In the genomic region with DNA sequence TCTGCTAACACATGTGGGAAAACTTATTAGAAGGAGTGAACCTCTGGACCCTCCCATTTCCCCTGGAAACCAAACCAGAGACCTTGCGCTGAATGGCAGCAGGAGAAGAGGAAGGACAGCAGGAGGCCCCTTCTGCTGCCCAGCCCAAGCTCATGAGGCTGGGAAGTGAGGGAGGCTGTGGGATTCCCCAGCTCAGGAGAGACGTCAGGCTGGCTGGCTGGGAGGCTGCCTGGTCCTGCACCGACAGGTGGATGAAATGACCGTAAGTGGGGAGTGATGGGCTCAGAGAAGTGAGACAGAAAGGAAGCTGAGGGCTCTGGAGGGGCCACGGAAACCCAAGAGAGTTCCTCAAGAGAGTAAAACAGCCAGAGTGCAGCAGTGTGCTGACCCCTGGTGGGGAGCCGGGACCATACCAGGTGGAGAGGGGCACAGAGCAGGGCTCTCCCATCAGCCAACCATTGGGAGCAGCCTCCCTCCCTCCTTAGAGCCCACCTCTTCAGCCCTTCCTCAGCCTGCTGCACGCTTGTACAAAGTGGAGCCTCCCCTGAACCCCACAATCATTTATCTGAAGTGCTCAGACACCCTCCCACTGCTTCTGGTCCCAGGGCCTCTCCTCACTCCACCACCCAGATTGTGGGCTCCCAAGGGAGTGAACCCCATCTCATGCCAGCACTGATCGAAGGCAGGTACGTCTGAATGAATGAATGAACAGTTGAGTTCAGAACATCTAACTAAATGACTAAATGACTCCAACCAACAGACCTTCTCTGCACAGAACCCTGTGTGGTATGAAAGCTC, we compare ENCODE assay signal across 1 cellular context.
A peak's percentile ranks its signal among the peaks of the same experiment; 100 is the strongest.
TF ChIP-seq lines count a peak whose summit lies in the region.

No MANE protein-coding gene starts in this region.

TF ChIP-seq in HepG2, 621 proteins besides CTCF, POLR2A, EP300 and RAD21 (continued from another document and continues in another):
- TF ChIP-seq, protein P1, sequence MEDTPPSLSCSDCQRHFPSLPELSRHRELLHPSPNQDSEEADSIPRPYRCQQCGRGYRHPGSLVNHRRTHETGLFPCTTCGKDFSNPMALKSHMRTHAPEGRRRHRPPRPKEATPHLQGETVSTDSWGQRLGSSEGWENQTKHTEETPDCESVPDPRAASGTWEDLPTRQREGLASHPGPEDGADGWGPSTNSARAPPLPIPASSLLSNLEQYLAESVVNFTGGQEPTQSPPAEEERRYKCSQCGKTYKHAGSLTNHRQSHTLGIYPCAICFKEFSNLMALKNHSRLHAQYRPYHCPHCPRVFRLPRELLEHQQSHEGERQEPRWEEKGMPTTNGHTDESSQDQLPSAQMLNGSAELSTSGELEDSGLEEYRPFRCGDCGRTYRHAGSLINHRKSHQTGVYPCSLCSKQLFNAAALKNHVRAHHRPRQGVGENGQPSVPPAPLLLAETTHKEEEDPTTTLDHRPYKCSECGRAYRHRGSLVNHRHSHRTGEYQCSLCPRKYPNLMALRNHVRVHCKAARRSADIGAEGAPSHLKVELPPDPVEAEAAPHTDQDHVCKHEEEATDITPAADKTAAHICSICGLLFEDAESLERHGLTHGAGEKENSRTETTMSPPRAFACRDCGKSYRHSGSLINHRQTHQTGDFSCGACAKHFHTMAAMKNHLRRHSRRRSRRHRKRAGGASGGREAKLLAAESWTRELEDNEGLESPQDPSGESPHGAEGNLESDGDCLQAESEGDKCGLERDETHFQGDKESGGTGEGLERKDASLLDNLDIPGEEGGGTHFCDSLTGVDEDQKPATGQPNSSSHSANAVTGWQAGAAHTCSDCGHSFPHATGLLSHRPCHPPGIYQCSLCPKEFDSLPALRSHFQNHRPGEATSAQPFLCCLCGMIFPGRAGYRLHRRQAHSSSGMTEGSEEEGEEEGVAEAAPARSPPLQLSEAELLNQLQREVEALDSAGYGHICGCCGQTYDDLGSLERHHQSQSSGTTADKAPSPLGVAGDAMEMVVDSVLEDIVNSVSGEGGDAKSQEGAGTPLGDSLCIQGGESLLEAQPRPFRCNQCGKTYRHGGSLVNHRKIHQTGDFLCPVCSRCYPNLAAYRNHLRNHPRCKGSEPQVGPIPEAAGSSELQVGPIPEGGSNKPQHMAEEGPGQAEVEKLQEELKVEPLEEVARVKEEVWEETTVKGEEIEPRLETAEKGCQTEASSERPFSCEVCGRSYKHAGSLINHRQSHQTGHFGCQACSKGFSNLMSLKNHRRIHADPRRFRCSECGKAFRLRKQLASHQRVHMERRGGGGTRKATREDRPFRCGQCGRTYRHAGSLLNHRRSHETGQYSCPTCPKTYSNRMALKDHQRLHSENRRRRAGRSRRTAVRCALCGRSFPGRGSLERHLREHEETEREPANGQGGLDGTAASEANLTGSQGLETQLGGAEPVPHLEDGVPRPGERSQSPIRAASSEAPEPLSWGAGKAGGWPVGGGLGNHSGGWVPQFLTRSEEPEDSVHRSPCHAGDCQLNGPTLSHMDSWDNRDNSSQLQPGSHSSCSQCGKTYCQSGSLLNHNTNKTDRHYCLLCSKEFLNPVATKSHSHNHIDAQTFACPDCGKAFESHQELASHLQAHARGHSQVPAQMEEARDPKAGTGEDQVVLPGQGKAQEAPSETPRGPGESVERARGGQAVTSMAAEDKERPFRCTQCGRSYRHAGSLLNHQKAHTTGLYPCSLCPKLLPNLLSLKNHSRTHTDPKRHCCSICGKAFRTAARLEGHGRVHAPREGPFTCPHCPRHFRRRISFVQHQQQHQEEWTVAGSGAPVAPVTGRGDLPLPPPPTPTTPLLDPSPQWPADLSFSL (CRISPR knock-in tag; IDR thresholded peaks at IDR 0.05): no peak
- TF ChIP-seq, protein P2, sequence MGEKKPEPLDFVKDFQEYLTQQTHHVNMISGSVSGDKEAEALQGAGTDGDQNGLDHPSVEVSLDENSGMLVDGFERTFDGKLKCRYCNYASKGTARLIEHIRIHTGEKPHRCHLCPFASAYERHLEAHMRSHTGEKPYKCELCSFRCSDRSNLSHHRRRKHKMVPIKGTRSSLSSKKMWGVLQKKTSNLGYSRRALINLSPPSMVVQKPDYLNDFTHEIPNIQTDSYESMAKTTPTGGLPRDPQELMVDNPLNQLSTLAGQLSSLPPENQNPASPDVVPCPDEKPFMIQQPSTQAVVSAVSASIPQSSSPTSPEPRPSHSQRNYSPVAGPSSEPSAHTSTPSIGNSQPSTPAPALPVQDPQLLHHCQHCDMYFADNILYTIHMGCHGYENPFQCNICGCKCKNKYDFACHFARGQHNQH (CRISPR knock-in tag; IDR thresholded peaks at IDR 0.05): no peak
- TF ChIP-seq CHD2 (IDR thresholded peaks at IDR 0.05; ENCODE audit: low read depth, low read length): no peak
- peak; percentile 38; the same call in 1 of the 2 replicates for TF ChIP-seq ZNF724P (CRISPR knock-in tag; IDR thresholded peaks at IDR 0.05; ENCODE audit: borderline replicate concordance)
- TF ChIP-seq, protein P3, sequence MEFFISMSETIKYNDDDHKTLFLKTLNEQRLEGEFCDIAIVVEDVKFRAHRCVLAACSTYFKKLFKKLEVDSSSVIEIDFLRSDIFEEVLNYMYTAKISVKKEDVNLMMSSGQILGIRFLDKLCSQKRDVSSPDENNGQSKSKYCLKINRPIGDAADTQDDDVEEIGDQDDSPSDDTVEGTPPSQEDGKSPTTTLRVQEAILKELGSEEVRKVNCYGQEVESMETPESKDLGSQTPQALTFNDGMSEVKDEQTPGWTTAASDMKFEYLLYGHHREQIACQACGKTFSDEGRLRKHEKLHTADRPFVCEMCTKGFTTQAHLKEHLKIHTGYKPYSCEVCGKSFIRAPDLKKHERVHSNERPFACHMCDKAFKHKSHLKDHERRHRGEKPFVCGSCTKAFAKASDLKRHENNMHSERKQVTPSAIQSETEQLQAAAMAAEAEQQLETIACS (CRISPR knock-in tag; IDR thresholded peaks at IDR 0.05): no peak
- TF ChIP-seq, protein P4, sequence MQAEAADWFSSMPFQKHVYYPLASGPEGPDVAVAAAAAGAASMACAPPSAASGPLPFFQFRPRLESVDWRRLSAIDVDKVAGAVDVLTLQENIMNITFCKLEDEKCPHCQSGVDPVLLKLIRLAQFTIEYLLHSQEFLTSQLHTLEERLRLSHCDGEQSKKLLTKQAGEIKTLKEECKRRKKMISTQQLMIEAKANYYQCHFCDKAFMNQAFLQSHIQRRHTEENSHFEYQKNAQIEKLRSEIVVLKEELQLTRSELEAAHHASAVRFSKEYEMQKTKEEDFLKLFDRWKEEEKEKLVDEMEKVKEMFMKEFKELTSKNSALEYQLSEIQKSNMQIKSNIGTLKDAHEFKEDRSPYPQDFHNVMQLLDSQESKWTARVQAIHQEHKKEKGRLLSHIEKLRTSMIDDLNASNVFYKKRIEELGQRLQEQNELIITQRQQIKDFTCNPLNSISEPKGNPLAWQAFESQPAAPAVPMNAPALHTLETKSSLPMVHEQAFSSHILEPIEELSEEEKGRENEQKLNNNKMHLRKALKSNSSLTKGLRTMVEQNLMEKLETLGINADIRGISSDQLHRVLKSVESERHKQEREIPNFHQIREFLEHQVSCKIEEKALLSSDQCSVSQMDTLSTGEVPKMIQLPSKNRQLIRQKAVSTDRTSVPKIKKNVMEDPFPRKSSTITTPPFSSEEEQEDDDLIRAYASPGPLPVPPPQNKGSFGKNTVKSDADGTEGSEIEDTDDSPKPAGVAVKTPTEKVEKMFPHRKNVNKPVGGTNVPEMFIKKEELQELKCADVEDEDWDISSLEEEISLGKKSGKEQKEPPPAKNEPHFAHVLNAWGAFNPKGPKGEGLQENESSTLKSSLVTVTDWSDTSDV (CRISPR knock-in tag; IDR thresholded peaks at IDR 0.05): no peak
- TF ChIP-seq TBP (CRISPR knock-in tag; IDR thresholded peaks at IDR 0.05): no peak
- TF ChIP-seq RCOR2 (CRISPR knock-in tag; IDR thresholded peaks at IDR 0.05): no peak
- peak; percentile 35; the same call in 1 of the 2 replicates for TF ChIP-seq KDM3A (CRISPR knock-in tag; IDR thresholded peaks at IDR 0.05; ENCODE audit: low read depth)
- TF ChIP-seq ZSCAN9 (CRISPR knock-in tag; IDR thresholded peaks at IDR 0.05; ENCODE audit: borderline replicate concordance): no peak
- TF ChIP-seq, protein P5, sequence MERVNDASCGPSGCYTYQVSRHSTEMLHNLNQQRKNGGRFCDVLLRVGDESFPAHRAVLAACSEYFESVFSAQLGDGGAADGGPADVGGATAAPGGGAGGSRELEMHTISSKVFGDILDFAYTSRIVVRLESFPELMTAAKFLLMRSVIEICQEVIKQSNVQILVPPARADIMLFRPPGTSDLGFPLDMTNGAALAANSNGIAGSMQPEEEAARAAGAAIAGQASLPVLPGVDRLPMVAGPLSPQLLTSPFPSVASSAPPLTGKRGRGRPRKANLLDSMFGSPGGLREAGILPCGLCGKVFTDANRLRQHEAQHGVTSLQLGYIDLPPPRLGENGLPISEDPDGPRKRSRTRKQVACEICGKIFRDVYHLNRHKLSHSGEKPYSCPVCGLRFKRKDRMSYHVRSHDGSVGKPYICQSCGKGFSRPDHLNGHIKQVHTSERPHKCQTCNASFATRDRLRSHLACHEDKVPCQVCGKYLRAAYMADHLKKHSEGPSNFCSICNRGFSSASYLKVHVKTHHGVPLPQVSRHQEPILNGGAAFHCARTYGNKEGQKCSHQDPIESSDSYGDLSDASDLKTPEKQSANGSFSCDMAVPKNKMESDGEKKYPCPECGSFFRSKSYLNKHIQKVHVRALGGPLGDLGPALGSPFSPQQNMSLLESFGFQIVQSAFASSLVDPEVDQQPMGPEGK (CRISPR knock-in tag; IDR thresholded peaks at IDR 0.05): peak; percentile 30; the same call in 1 of the 2 replicates
- TF ChIP-seq, protein P6, sequence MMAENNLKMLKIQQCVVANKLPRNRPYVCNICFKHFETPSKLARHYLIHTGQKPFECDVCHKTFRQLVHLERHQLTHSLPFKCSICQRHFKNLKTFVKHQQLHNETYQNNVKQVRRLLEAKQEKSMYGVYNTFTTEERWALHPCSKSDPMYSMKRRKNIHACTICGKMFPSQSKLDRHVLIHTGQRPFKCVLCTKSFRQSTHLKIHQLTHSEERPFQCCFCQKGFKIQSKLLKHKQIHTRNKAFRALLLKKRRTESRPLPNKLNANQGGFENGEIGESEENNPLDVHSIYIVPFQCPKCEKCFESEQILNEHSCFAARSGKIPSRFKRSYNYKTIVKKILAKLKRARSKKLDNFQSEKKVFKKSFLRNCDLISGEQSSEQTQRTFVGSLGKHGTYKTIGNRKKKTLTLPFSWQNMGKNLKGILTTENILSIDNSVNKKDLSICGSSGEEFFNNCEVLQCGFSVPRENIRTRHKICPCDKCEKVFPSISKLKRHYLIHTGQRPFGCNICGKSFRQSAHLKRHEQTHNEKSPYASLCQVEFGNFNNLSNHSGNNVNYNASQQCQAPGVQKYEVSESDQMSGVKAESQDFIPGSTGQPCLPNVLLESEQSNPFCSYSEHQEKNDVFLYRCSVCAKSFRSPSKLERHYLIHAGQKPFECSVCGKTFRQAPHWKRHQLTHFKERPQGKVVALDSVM (CRISPR knock-in tag; IDR thresholded peaks at IDR 0.05): peak; percentile 82; the same call in 1 of the 2 replicates
- no peak for TF ChIP-seq SYNCRIP (IDR thresholded peaks at IDR 0.05; ENCODE audit: insufficient read depth, low read depth, low read length)
- TF ChIP-seq, protein P7, sequence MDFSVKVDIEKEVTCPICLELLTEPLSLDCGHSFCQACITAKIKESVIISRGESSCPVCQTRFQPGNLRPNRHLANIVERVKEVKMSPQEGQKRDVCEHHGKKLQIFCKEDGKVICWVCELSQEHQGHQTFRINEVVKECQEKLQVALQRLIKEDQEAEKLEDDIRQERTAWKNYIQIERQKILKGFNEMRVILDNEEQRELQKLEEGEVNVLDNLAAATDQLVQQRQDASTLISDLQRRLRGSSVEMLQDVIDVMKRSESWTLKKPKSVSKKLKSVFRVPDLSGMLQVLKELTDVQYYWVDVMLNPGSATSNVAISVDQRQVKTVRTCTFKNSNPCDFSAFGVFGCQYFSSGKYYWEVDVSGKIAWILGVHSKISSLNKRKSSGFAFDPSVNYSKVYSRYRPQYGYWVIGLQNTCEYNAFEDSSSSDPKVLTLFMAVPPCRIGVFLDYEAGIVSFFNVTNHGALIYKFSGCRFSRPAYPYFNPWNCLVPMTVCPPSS (IDR thresholded peaks at IDR 0.05): no peak
- TF ChIP-seq ATRX (CRISPR knock-in tag; IDR thresholded peaks at IDR 0.05; ENCODE audit: borderline replicate concordance): no peak
- TF ChIP-seq TARDBP (CRISPR knock-in tag; IDR thresholded peaks at IDR 0.05): 0 out of 2 replicates have a peak, but pooled peaks have one; percentile 27
- no peak for TF ChIP-seq ZNF772 (CRISPR knock-in tag; IDR thresholded peaks at IDR 0.05)
- TF ChIP-seq ZNF792 (CRISPR knock-in tag; IDR thresholded peaks at IDR 0.05): peak; percentile 21; the same call in 1 of the 2 replicates
- no peak for TF ChIP-seq ZFP41 (CRISPR knock-in tag; IDR thresholded peaks at IDR 0.05; ENCODE audit: borderline replicate concordance)
- no peak for TF ChIP-seq ZNF672 (CRISPR knock-in tag; IDR thresholded peaks at IDR 0.05)
- TF ChIP-seq MEIS2 (CRISPR knock-in tag; IDR thresholded peaks at IDR 0.05): no peak
- no peak for TF ChIP-seq ZNF263 (CRISPR knock-in tag; IDR thresholded peaks at IDR 0.05)
- TF ChIP-seq RFX1 (IDR thresholded peaks at IDR 0.05): no peak
- TF ChIP-seq NR2F1 (CRISPR knock-in tag; IDR thresholded peaks at IDR 0.05): no peak
- no peak for TF ChIP-seq SOX6 (IDR thresholded peaks at IDR 0.05)
- no peak for TF ChIP-seq SOX6 (CRISPR knock-in tag; IDR thresholded peaks at IDR 0.05)
- TF ChIP-seq, protein P8, sequence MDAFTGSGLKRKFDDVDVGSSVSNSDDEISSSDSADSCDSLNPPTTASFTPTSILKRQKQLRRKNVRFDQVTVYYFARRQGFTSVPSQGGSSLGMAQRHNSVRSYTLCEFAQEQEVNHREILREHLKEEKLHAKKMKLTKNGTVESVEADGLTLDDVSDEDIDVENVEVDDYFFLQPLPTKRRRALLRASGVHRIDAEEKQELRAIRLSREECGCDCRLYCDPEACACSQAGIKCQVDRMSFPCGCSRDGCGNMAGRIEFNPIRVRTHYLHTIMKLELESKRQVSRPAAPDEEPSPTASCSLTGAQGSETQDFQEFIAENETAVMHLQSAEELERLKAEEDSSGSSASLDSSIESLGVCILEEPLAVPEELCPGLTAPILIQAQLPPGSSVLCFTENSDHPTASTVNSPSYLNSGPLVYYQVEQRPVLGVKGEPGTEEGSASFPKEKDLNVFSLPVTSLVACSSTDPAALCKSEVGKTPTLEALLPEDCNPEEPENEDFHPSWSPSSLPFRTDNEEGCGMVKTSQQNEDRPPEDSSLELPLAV (CRISPR knock-in tag; conservative IDR thresholded peaks at IDR 0.05; ENCODE audit: low read depth): no peak
- no peak for TF ChIP-seq SATB2 (CRISPR knock-in tag; IDR thresholded peaks at IDR 0.05)
- no peak for TF ChIP-seq MED13 (CRISPR knock-in tag; IDR thresholded peaks at IDR 0.05)
- no peak for TF ChIP-seq ZNF234 (CRISPR knock-in tag; conservative IDR thresholded peaks at IDR 0.05)
- TF ChIP-seq XRCC5 (optimal IDR thresholded peaks at IDR 0.05; ENCODE audit: low read length): peak; percentile 51
- no peak for TF ChIP-seq MAZ (IDR thresholded peaks at IDR 0.05; ENCODE audit: borderline replicate concordance, low read depth, low read length)
- peak; percentile 48; the same call in 1 of the 2 replicates for TF ChIP-seq MAZ (CRISPR knock-in tag; IDR thresholded peaks at IDR 0.05; ENCODE audit: low read depth)
- TF ChIP-seq ZNF550 (CRISPR knock-in tag; IDR thresholded peaks at IDR 0.05; ENCODE audit: borderline replicate concordance): no peak
- TF ChIP-seq HMG20A (CRISPR knock-in tag; IDR thresholded peaks at IDR 0.05; ENCODE audit: borderline replicate concordance): no peak
